ENCODE assay signal across 21 cellular contexts in the genomic region with DNA sequence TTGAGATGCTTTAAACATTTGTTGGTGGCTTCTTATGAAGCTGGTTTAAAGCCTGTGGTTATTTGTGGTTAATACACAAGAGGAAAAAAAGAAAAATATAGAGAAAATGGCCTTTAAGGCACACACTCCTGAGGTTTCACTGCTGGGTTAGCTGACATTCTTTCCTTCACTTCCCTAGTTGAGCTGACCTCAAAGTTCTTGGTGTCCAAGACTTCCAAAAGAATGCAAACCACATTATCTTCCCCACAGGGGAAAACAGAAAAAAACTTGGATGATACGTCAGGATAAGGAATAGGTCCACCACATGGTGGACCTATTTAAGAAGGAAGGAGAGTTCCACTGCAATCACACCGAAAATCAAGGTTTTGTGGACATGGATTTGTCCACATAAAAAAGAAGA.
"Had no signal": no experiment of that assay in that cellular context is flagged by ENCODE, and none has a peak within 500 bp of the region (broad histone marks: within the 10 kb centered on the region; RNA-seq: fewer than 3 reads in every experiment).

No MANE protein-coding gene starts in this region.

- H3K36me3 ChIP-seq: breast epithelium, neural progenitor cell, right lobe of liver, spleen, thoracic aorta, upper lobe of left lung had no signal

- ATAC-seq: activated CD8-positive, alpha-beta T cell treated with anti-CD3 and anti-CD28 coated beads for 36 hours; activated T-helper 17 cell treated with anti-CD3 and anti-CD28 coated beads, Interleukin-2, amount 50 U/mL, for 72 hours; left ventricle myocardium superior; naive thymus-derived CD4-positive, alpha-beta T cell; psoas muscle; right lobe of liver; stimulated activated memory B cell treated with anti-CD40 and anti-IgM and Interleukin-4, amounts not matched to agents 10 μg/mL and 1 μg/mL and 100 μg/mL, for 72 hours had no signal

- DNase-seq: activated CD4-positive, alpha-beta T cell treated with anti-CD3 and anti-CD28 coated beads, Interleukin-2, amount 10 ng/mL, durations not matched to agents 24 days and 14 days; activated CD8-positive, alpha-beta T cell treated with anti-CD3 and anti-CD28 coated beads for 36 hours; activated naive CD4-positive, alpha-beta T cell; activated naive CD8-positive, alpha-beta T cell treated with anti-CD3 and anti-CD28 coated beads for 36 hours; activated T-cell treated with anti-CD3 and anti-CD28 coated beads, Interleukin-2, amount 50 U/mL, for 1 hour; effector CD4-positive, alpha-beta T cell; immature natural killer cell; kidney glomerular epithelial cell; left ventricle myocardium superior; naive thymus-derived CD4-positive, alpha-beta T cell; psoas muscle; right lobe of liver; spleen; stimulated activated CD4-positive, alpha-beta T cell treated with anti-CD3 and anti-CD28 coated beads, Interleukin-4, amount 100 ng/mL, for 4 hours; T-helper 9 cell; upper lobe of left lung had no signal

- H3K27ac ChIP-seq: breast epithelium, neural progenitor cell, psoas muscle, right lobe of liver, spleen, thoracic aorta, upper lobe of left lung had no signal

- H3K27me3 ChIP-seq: breast epithelium, neural progenitor cell, right lobe of liver, spleen, upper lobe of left lung had no signal

- H3K9me3 ChIP-seq: breast epithelium, psoas muscle, right lobe of liver, spleen, thoracic aorta, upper lobe of left lung had no signal

- H3K4me1 ChIP-seq: breast epithelium, psoas muscle, right lobe of liver, spleen, upper lobe of left lung had no signal

- H3K4me3 ChIP-seq: breast epithelium, neural progenitor cell, psoas muscle, right lobe of liver, spleen, thoracic aorta, upper lobe of left lung had no signal
